In the genomic region with DNA sequence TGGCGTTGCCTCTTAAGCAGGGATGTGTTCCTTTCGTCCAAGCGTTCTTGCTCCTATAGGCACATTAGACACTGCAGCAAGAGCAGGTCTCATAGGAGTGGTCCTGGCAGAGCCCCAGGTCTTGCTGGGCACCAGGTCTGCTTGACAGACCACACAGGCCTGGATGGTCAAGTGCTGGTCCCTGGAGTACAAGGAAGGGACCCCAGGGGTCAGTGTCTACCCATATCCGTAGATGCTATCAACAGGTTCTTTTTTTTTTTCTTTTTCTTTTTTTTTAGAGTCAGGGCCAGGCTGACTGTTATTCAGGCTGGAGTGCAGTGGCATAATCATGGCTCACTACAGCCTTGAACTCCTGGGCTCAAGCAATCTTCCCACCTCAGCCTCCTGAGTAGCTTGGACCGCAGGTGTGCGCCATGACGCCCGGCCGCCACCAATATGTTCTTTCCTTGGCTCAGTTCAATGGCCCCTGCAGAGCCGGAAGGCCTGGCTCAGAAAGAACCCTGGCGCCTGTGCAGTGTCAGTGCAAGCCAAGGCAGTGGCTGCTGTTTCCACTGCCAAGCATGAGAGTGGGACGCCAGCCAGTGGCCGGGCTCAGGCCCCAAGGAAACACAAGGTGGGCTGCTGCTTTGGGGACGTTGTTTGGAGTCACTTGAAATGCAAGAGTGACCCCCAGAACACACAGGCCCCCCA, we compare ENCODE assay signal across 13 cellular contexts. TPM values are rescaled to one million over a fixed set of nuclear protein-coding genes. Genes with fewer than 3 reads are reported as not detected.
DNase-seq lines count a peak whose midpoint lies in the region; ATAC-seq and TF ChIP-seq lines count a peak whose summit lies in the region.
"Had no signal": no experiment of that assay in that cellular context is flagged by ENCODE, and none has a peak within 500 bp of the region (broad histone marks: within the 10 kb centered on the region; RNA-seq: fewer than 3 reads in every experiment).

No MANE protein-coding gene starts in this region.

- TF ChIP-seq CTCF in GM10248 (IDR thresholded peaks at IDR 0.05; ENCODE audit: control extremely low read depth, extremely low read depth, low read depth, missing control alignments) (peak; percentile 7), fibroblast of the aortic adventitia (IDR thresholded peaks at IDR 0.05; ENCODE audit: insufficient read depth, low read length) (peak; percentile 50), progenitor cell of endocrine pancreas (IDR thresholded peaks at IDR 0.05; ENCODE audit: unreplicated experiment) (peak; percentile 16)
- no peak for TF ChIP-seq CTCF in CD4-positive, alpha-beta T cell (IDR thresholded peaks at IDR 0.05)

- no peak overlapping the region for H3K27ac ChIP-seq in CD4-positive, alpha-beta T cell (ENCODE audit: low read depth, low read length)
- H3K27ac ChIP-seq: lower lobe of right lung had no signal

- CTCF ChIA-PET in GM10248 (lab: Yijun Ruan, JAX) = interaction anchor here (1.7 to 4.1 kb wide), 3 partner anchors 10 to 26 kb away, joined by 5 to 45 read pairs (median 23); a partner anchor contains a TSS
- CTCF ChIA-PET in CD4-positive, alpha-beta T cell (lab: Charles Lee) = no interaction called here

- peaks cover 19% of the 10 kb centered on the region for H3K27me3 Mint-ChIP-seq in progenitor cell of endocrine pancreas
- no peaks in the 10 kb centered on the region for H3K27me3 Mint-ChIP-seq in CD4-positive, alpha-beta T cell
- H3K27me3 Mint-ChIP-seq: stimulated activated naive CD8-positive, alpha-beta T cell treated with anti-CD3 and anti-CD28 coated beads, Interleukin-15, Interleukin-2, amounts not matched to agents 100 ng/mL and 50 ng/mL, for 24 hours had no signal

- no peak overlapping the region for H3K4me3 ChIP-seq in fibroblast of the aortic adventitia (ENCODE audit: low read depth, low read length)
- H3K4me3 ChIP-seq: breast epithelium, lower lobe of right lung, smooth muscle cell had no signal

- H3K36me3 Mint-ChIP-seq in progenitor cell of endocrine pancreas (ENCODE audit: insufficient read depth) = no peaks in the 10 kb centered on the region
- H3K36me3 Mint-ChIP-seq in CD4-positive, alpha-beta T cell (ENCODE audit: low read depth) = no peaks in the 10 kb centered on the region

- POLR2A ChIA-PET in GM10248 (lab: Yijun Ruan, JAX) = interaction anchor here (2.1 kb wide), 1 partner anchor 26 kb away, joined by 12 read pairs; no protein-coding TSS in a partner anchor
- POLR2A ChIA-PET in CD4-positive, alpha-beta T cell (lab: Charles Lee) = no interaction called here

- no peaks in the 10 kb centered on the region for H3K9me3 ChIP-seq in CD4-positive, alpha-beta T cell (ENCODE audit: control insufficient read depth, low read length)
- H3K9me3 ChIP-seq: breast epithelium, lower lobe of right lung had no signal

- no peaks in the 10 kb centered on the region for H3K9me3 Mint-ChIP-seq in progenitor cell of endocrine pancreas (ENCODE audit: low read depth)
- no peaks in the 10 kb centered on the region for H3K9me3 Mint-ChIP-seq in CD4-positive, alpha-beta T cell
- H3K9me3 Mint-ChIP-seq: stimulated activated naive CD8-positive, alpha-beta T cell treated with anti-CD3 and anti-CD28 coated beads, Interleukin-15, Interleukin-2, amounts not matched to agents 100 ng/mL and 50 ng/mL, for 24 hours had no signal

- H3K27me3 ChIP-seq in CD4-positive, alpha-beta T cell (ENCODE audit: control insufficient read depth, insufficient read depth, low read length) = no peaks in the 10 kb centered on the region
- H3K27me3 ChIP-seq: breast epithelium had no signal

- H3K4me1 Mint-ChIP-seq in progenitor cell of endocrine pancreas (ENCODE audit: low read depth) = peaks cover 12% of the 10 kb centered on the region
- no peaks in the 10 kb centered on the region for H3K4me1 Mint-ChIP-seq in CD4-positive, alpha-beta T cell (ENCODE audit: low read depth)

- no peak overlapping the region for H3K4me3 Mint-ChIP-seq in progenitor cell of endocrine pancreas (ENCODE audit: low read depth)
- no peak overlapping the region for H3K4me3 Mint-ChIP-seq in CD4-positive, alpha-beta T cell
- H3K4me3 Mint-ChIP-seq: stimulated activated naive CD8-positive, alpha-beta T cell treated with anti-CD3 and anti-CD28 coated beads, Interleukin-15, Interleukin-2, amounts not matched to agents 100 ng/mL and 50 ng/mL, for 24 hours had no signal

- intact Hi-C loops in CD4-positive, alpha-beta T cell (cut with DNase I, micrococcal nuclease) = no loop called here

- TF ChIP-seq POLR2A in GM18505 (IDR thresholded peaks at IDR 0.05; ENCODE audit: borderline replicate concordance, extremely low read depth, insufficient read depth, insufficient read length) = no peak

- H3K27ac Mint-ChIP-seq in progenitor cell of endocrine pancreas = no peak overlapping the region
- no peak overlapping the region for H3K27ac Mint-ChIP-seq in CD4-positive, alpha-beta T cell

- DNase-seq in GM10248 (ENCODE audit: extremely low spot score) (no peak), NCI-H1092 treated with DMSO at 0.1 percent for 48 hours (lab: John Stamatoyannopoulos, UW) (peak; percentile 40), fibroblast of the aortic adventitia (ENCODE audit: low read depth) (peak; percentile 58), progenitor cell of endocrine pancreas (ENCODE audit: low spot score, unreplicated experiment) (no peak), cortex of kidney (lab: John Stamatoyannopoulos, UW) (no peak), KG1 (lab: John Stamatoyannopoulos, UW) (no peak)
- DNase-seq in CD4-positive, alpha-beta T cell = no peak
- DNase-seq: lower lobe of right lung had no signal

- no peak for ATAC-seq in GM18505 (IDR thresholded peaks at IDR 0.05; ENCODE audit: unreplicated experiment)
- no peak for ATAC-seq in CD4-positive, alpha-beta T cell (ENCODE audit: poor library complexity)

RNA-seq across cellular contexts. Expression of a gene that starts 10.0 kb away (rescaled TPM):
- total RNA-seq in fibroblast of the aortic adventitia (ENCODE audit: low replicate concordance) (0.09 and 15.4 TPM in 2 replicates), progenitor cell of endocrine pancreas (not detected in 2 replicates)
- under 1 TPM in 1 of 2 experiments, not detected in 1; 0.14 TPM for total RNA-seq in CD4-positive, alpha-beta T cell
- total RNA-seq: SK-MEL-5 had no signal

RNA-seq across cellular contexts. Expression of a gene that starts 33.8 kb away (rescaled TPM):
- total RNA-seq in fibroblast of the aortic adventitia (ENCODE audit: low replicate concordance) (22.0 and 31.4 TPM in 2 replicates), progenitor cell of endocrine pancreas (46.5 and 47.1 TPM in 2 replicates)
- 10 to 100 TPM; 21.8 to 23.1 TPM for total RNA-seq in CD4-positive, alpha-beta T cell

Comparison
In these comparisons a context has a peak if more than half of its experiments do, and no peak if none do; other contexts are left out.
1. DNase-seq: peak in NCI-H1092 treated with DMSO at 0.1 percent for 48 hours (single experiment) and fibroblast of the aortic adventitia (single experiment); none in GM10248 (single experiment), progenitor cell of endocrine pancreas (single experiment), cortex of kidney (single experiment), KG1 (single experiment) and CD4-positive, alpha-beta T cell (0 of 10).